Comparison of ENCODE assay signal across 8 cellular contexts in genomic region chr10:12042409-12042796, GRCh38. TPM values are rescaled to one million over a fixed set of nuclear protein-coding genes. Genes with fewer than 3 reads are reported as not detected.
DNase-seq lines count a peak whose midpoint lies in the region; ATAC-seq and TF ChIP-seq lines count a peak whose summit lies in the region.

No MANE protein-coding gene starts in this region.

- H3K27me3 ChIP-seq in HL-60 (ENCODE audit: insufficient read depth, poor library complexity, severe bottlenecking) = no peaks in the 10 kb centered on the region
- H3K27me3 ChIP-seq in esophagus muscularis mucosa = no peaks in the 10 kb centered on the region
- H3K27me3 ChIP-seq in neural cell (ENCODE audit: insufficient read depth, low read depth, low read length) = no peaks in the 10 kb centered on the region
- H3K27me3 ChIP-seq in tibial artery = no peaks in the 10 kb centered on the region

- H3K27ac Mint-ChIP-seq in activated CD8-positive, alpha-beta T cell treated with anti-CD3 and anti-CD28 coated beads, Interleukin-2, amount 10 ng/mL, durations not matched to agents 7 days and 5 days = peak overlapping the region; percentile 100

- H2AFZ ChIP-seq in neural cell (ENCODE audit: low read depth, low read length) = peak overlapping the region; percentile 74

- POLR2A ChIA-PET in activated CD8-positive, alpha-beta T cell treated with anti-CD3 and anti-CD28 coated beads, Interleukin-2, amount 10 ng/mL, durations not matched to agents 7 days and 5 days (lab: Charles Lee) = interaction anchor here (1.1 to 2.5 kb wide), 7 partner anchors 12 to 153 kb away, joined by 4 to 15 read pairs (median 7); partner anchors contain the start of genes CDC123, DHTKD1 and NUDT5

- peaks cover 17% of the 10 kb centered on the region for H3K36me3 Mint-ChIP-seq in activated CD8-positive, alpha-beta T cell treated with anti-CD3 and anti-CD28 coated beads, Interleukin-2, amount 10 ng/mL, durations not matched to agents 7 days and 5 days (ENCODE audit: low read depth)

- H3K9ac ChIP-seq in neural cell (ENCODE audit: low read length) = peak overlapping the region; percentile 81

- no peaks in the 10 kb centered on the region for H3K36me3 ChIP-seq in esophagus muscularis mucosa
- no peaks in the 10 kb centered on the region for H3K36me3 ChIP-seq in neural cell (ENCODE audit: insufficient read depth, low read length)
- no peaks in the 10 kb centered on the region for H3K36me3 ChIP-seq in tibial artery

- no peaks in the 10 kb centered on the region for H3K9me2 ChIP-seq in neural cell (ENCODE audit: insufficient read depth, low read length)

- no peaks in the 10 kb centered on the region for H4K20me1 ChIP-seq in neural cell (ENCODE audit: insufficient read depth)

- peak; percentile 14 for TF ChIP-seq RAD21 in neural cell (conservative IDR thresholded peaks at IDR 0.05)

- peak overlapping the region; percentile 90 for H3K4me3 Mint-ChIP-seq in activated CD8-positive, alpha-beta T cell treated with anti-CD3 and anti-CD28 coated beads, Interleukin-2, amount 10 ng/mL, durations not matched to agents 7 days and 5 days

- TF ChIP-seq CTCF in 22Rv1 (IDR thresholded peaks at IDR 0.05) = no peak
- TF ChIP-seq CTCF in HL-60 (IDR thresholded peaks at IDR 0.05; ENCODE audit: insufficient read depth, low read length) = no peak
- TF ChIP-seq CTCF in esophagus muscularis mucosa (IDR thresholded peaks at IDR 0.05) = no peak
- no peak for TF ChIP-seq CTCF in neural cell (IDR thresholded peaks at IDR 0.05; ENCODE audit: poor library complexity, severe bottlenecking)
- TF ChIP-seq CTCF in tibial artery (IDR thresholded peaks at IDR 0.05) = no peak

- CTCF ChIA-PET in activated CD8-positive, alpha-beta T cell treated with anti-CD3 and anti-CD28 coated beads, Interleukin-2, amount 10 ng/mL, durations not matched to agents 7 days and 5 days (lab: Charles Lee) = interaction anchor here (1.2 to 1.3 kb wide), 2 partner anchors 8 to 80 kb away, joined by 5 to 7 read pairs; no protein-coding TSS in a partner anchor

- H3K27me3 Mint-ChIP-seq in activated CD8-positive, alpha-beta T cell treated with anti-CD3 and anti-CD28 coated beads, Interleukin-2, amount 10 ng/mL, durations not matched to agents 7 days and 5 days (ENCODE audit: low read depth) = no peaks in the 10 kb centered on the region

- H3K27ac ChIP-seq in 22Rv1 (peak overlapping the region; percentile 90), HL-60 (replicated peaks) (peak overlapping the region; percentile 100), esophagus muscularis mucosa (replicated peaks in 1 of 4) (peak overlapping the region; percentile 87 to 98 (median 96)), neural cell (ENCODE audit: low read length) (peak overlapping the region; percentile 95), tibial artery (peak overlapping the region; percentile 88 to 93)

- H3K9me3 ChIP-seq in esophagus muscularis mucosa = no peaks in the 10 kb centered on the region
- no peaks in the 10 kb centered on the region for H3K9me3 ChIP-seq in neural cell (ENCODE audit: low read length)
- H3K9me3 ChIP-seq in tibial artery = no peaks in the 10 kb centered on the region

- H3F3A ChIP-seq in neural cell (ENCODE audit: insufficient read depth, low read length, poor library complexity, severe bottlenecking) = peaks cover 2% of the 10 kb centered on the region

- H3K4me3 ChIP-seq in HL-60 (replicated peaks; ENCODE audit: insufficient read depth, low read length) (peak overlapping the region; percentile 74), esophagus muscularis mucosa (peak overlapping the region; percentile 86 to 100 (median 96)), neural cell (ENCODE audit: low read length) (peak overlapping the region; percentile 91), tibial artery (peak overlapping the region; percentile 80 to 98)

- 1% methylated on average over 9 of the region's 31 CpGs for WGBS in esophagus muscularis mucosa

- H3K9me3 Mint-ChIP-seq in activated CD8-positive, alpha-beta T cell treated with anti-CD3 and anti-CD28 coated beads, Interleukin-2, amount 10 ng/mL, durations not matched to agents 7 days and 5 days (ENCODE audit: insufficient read depth) = no peaks in the 10 kb centered on the region

- DNase-seq in HL-60 (ENCODE audit: low read depth in 1 of 2, low spot score in 1 of 2) (peak in 1 of 2 experiments; percentile 20), esophagus muscularis mucosa (ENCODE audit: extremely low spot score) (no peak), tibial artery (no peak), foreskin melanocyte (no peak)
- DNase-seq in activated CD8-positive, alpha-beta T cell treated with anti-CD3 and anti-CD28 coated beads, Interleukin-2, amount 10 ng/mL, durations not matched to agents 7 days and 5 days = peak; percentile 54

- peak; percentile 2 for ATAC-seq in GM19035 (IDR thresholded peaks at IDR 0.05; ENCODE audit: unreplicated experiment)
- peak; percentile 52 for ATAC-seq in activated CD8-positive, alpha-beta T cell treated with anti-CD3 and anti-CD28 coated beads, Interleukin-2, amount 10 ng/mL, durations not matched to agents 7 days and 5 days

- peak overlapping the region; percentile 66 for H3K4me2 ChIP-seq in neural cell (ENCODE audit: low read length)

- intact Hi-C loops in esophagus muscularis mucosa (cut with DNase I) (loop anchor here (2.0 kb wide), 1 partner anchor 26 kb away; the partner anchor contains the start of gene DHTKD1), tibial artery (cut with DNase I; ENCODE audit: low total_unique reads) (no loop called here)

- H3K4me1 ChIP-seq in esophagus muscularis mucosa (peaks cover 14 to 38% (median 25%) of the 10 kb centered on the region in 4 donors), tibial artery (peaks cover 0 to 19% (median 5%) of the 10 kb centered on the region in 4 donors)

- TF ChIP-seq EP300 in esophagus muscularis mucosa (IDR thresholded peaks at IDR 0.05) (no peak), neural cell (conservative IDR thresholded peaks at IDR 0.05; ENCODE audit: poor library complexity, severe bottlenecking) (no peak)

- peaks cover 30% of the 10 kb centered on the region for H3K79me2 ChIP-seq in neural cell (replicated peaks; ENCODE audit: insufficient read depth, low read length)

- peaks cover 30% of the 10 kb centered on the region for H3K4me1 Mint-ChIP-seq in activated CD8-positive, alpha-beta T cell treated with anti-CD3 and anti-CD28 coated beads, Interleukin-2, amount 10 ng/mL, durations not matched to agents 7 days and 5 days (ENCODE audit: low read depth)

- no peak for TF ChIP-seq POLR2A in esophagus muscularis mucosa (IDR thresholded peaks at IDR 0.05; ENCODE audit: low read depth)

TF ChIP-seq in neural cell, 6 proteins besides CTCF, POLR2A, EP300 and RAD21:
- TF ChIP-seq TAF1 (IDR thresholded peaks at IDR 0.05; ENCODE audit: low read depth) (no peak), REST (IDR thresholded peaks at IDR 0.05; ENCODE audit: borderline replicate concordance) (no peak), SMC3 (conservative IDR thresholded peaks at IDR 0.05; ENCODE audit: poor library complexity) (no peak), EZH2 (IDR thresholded peaks at IDR 0.05; ENCODE audit: borderline replicate concordance, insufficient read depth, low read length, poor library complexity, severe bottlenecking) (no peak), POLR2AphosphoS5 (IDR thresholded peaks at IDR 0.05) (no peak), MXI1 (conservative IDR thresholded peaks at IDR 0.05; ENCODE audit: poor library complexity, severe bottlenecking) (no peak)

RNA-seq across cellular contexts. Expression of gene UPF2, which starts 0.2 kb away (rescaled TPM):
- 10 to 100 TPM; 32.7 to 33.3 TPM for total RNA-seq in activated CD8-positive, alpha-beta T cell treated with anti-CD3 and anti-CD28 coated beads, Interleukin-2, amount 10 ng/mL, durations not matched to agents 7 days and 5 days
- total RNA-seq in esophagus muscularis mucosa = 10 to 100 TPM; 26.0 to 38.6 (median 28.0) TPM
- polyA plus RNA-seq in neural cell = 12.3 and 14.3 TPM in 2 replicates
- 28.7 and 34.8 TPM in 2 replicates for polyA minus RNA-seq in neural cell

RNA-seq across cellular contexts. Expression of gene DHTKD1, which starts 26.4 kb away (rescaled TPM):
- total RNA-seq in activated CD8-positive, alpha-beta T cell treated with anti-CD3 and anti-CD28 coated beads, Interleukin-2, amount 10 ng/mL, durations not matched to agents 7 days and 5 days = 10 to 100 TPM; 16.4 to 20.1 TPM
- total RNA-seq in esophagus muscularis mucosa = 10 to 100 TPM; 19.2 to 44.4 (median 24.2) TPM
- 24.0 and 24.9 TPM in 2 replicates for polyA plus RNA-seq in neural cell
- 84.6 and 93.7 TPM in 2 replicates for polyA minus RNA-seq in neural cell
